ENCODE assay signal across 1 cellular context in the genomic region with DNA sequence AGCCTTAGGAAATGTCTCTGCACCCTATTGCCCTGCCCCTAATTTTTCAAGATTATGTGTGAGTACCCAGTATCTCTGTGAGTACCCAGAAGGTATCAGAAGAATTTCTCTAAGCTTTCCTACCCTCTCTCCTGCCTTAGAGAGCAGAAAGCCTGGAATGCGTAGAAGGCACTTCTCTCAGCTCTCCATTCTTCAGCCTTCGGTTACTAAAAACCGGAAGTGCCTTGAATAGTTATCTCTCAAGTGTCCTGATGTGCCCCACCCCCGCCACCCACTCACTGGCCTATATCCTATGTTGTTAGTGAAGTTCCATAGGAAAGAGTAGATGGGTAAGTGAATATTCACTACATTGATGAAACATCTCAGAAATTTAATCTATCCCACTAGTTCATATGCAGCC.
TF ChIP-seq lines count a peak whose summit lies in the region.

No MANE protein-coding gene starts in this region.

TF ChIP-seq in WTC11, 78 proteins besides CTCF, POLR2A, EP300 and RAD21 (continued from another document):
- TF ChIP-seq, protein P1, sequence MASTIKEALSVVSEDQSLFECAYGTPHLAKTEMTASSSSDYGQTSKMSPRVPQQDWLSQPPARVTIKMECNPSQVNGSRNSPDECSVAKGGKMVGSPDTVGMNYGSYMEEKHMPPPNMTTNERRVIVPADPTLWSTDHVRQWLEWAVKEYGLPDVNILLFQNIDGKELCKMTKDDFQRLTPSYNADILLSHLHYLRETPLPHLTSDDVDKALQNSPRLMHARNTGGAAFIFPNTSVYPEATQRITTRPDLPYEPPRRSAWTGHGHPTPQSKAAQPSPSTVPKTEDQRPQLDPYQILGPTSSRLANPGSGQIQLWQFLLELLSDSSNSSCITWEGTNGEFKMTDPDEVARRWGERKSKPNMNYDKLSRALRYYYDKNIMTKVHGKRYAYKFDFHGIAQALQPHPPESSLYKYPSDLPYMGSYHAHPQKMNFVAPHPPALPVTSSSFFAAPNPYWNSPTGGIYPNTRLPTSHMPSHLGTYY (CRISPR knock-in tag; IDR thresholded peaks at IDR 0.05): no peak
- no peak for TF ChIP-seq ESRRA (CRISPR knock-in tag; IDR thresholded peaks at IDR 0.05; ENCODE audit: borderline replicate concordance)
- TF ChIP-seq NR3C1 (CRISPR knock-in tag; conservative IDR thresholded peaks at IDR 0.05; ENCODE audit: low read depth): no peak
- no peak for TF ChIP-seq EMX1 (CRISPR knock-in tag; IDR thresholded peaks at IDR 0.05)
- TF ChIP-seq, protein P2, sequence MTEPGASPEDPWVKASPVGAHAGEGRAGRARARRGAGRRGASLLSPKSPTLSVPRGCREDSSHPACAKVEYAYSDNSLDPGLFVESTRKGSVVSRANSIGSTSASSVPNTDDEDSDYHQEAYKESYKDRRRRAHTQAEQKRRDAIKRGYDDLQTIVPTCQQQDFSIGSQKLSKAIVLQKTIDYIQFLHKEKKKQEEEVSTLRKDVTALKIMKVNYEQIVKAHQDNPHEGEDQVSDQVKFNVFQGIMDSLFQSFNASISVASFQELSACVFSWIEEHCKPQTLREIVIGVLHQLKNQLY (CRISPR knock-in tag; IDR thresholded peaks at IDR 0.05): no peak
- TF ChIP-seq ZBTB21 (CRISPR knock-in tag; IDR thresholded peaks at IDR 0.05; ENCODE audit: borderline replicate concordance): no peak
- TF ChIP-seq GTF2I (CRISPR knock-in tag; conservative IDR thresholded peaks at IDR 0.05): no peak
- no peak for TF ChIP-seq NR1H2 (CRISPR knock-in tag; IDR thresholded peaks at IDR 0.05)
- no peak for TF ChIP-seq ZNF138 (CRISPR knock-in tag; conservative IDR thresholded peaks at IDR 0.05)
- TF ChIP-seq, protein P3, sequence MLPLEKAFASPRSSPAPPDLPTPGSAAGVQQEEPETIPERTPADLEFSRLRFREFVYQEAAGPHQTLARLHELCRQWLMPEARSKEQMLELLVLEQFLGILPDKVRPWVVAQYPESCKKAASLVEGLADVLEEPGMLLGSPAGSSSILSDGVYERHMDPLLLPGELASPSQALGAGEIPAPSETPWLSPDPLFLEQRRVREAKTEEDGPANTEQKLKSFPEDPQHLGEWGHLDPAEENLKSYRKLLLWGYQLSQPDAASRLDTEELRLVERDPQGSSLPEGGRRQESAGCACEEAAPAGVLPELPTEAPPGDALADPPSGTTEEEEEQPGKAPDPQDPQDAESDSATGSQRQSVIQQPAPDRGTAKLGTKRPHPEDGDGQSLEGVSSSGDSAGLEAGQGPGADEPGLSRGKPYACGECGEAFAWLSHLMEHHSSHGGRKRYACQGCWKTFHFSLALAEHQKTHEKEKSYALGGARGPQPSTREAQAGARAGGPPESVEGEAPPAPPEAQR (CRISPR knock-in tag; IDR thresholded peaks at IDR 0.05): no peak
- TF ChIP-seq, protein P4, sequence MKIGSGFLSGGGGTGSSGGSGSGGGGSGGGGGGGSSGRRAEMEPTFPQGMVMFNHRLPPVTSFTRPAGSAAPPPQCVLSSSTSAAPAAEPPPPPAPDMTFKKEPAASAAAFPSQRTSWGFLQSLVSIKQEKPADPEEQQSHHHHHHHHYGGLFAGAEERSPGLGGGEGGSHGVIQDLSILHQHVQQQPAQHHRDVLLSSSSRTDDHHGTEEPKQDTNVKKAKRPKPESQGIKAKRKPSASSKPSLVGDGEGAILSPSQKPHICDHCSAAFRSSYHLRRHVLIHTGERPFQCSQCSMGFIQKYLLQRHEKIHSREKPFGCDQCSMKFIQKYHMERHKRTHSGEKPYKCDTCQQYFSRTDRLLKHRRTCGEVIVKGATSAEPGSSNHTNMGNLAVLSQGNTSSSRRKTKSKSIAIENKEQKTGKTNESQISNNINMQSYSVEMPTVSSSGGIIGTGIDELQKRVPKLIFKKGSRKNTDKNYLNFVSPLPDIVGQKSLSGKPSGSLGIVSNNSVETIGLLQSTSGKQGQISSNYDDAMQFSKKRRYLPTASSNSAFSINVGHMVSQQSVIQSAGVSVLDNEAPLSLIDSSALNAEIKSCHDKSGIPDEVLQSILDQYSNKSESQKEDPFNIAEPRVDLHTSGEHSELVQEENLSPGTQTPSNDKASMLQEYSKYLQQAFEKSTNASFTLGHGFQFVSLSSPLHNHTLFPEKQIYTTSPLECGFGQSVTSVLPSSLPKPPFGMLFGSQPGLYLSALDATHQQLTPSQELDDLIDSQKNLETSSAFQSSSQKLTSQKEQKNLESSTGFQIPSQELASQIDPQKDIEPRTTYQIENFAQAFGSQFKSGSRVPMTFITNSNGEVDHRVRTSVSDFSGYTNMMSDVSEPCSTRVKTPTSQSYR (CRISPR knock-in tag; IDR thresholded peaks at IDR 0.05): no peak
TF ChIP-seq in WTC11: peak in this region for 0.
